In the genomic region with DNA sequence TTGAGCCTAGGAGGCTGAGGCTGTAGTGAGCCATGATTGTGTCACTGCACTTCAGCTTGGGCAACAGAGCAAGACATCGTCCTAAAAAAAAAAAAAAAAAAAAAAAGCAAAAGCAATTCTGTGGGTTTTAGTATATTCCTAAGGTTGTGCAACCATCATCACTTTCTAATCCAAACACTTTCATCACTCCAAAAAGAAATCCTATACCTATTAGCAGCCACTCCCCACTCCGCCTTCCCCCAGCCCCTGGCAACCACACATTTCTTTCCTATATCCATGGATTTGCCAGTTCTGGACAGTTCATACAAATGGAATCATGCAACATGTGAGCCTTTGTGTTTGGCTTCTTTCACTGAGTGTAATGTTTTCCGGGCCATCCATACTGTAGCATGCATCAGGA, we compare ENCODE assay signal across 19 cellular contexts. TPM values are rescaled to one million over a fixed set of nuclear protein-coding genes. Genes with fewer than 3 reads are reported as not detected.
DNase-seq lines count a peak whose midpoint lies in the region; ATAC-seq lines count a peak whose summit lies in the region.
"Had no signal": no experiment of that assay in that cellular context is flagged by ENCODE, and none has a peak within 500 bp of the region (broad histone marks: within the 10 kb centered on the region; RNA-seq: fewer than 3 reads in every experiment).

No MANE protein-coding gene starts in this region.

- DNase-seq in H4 (ENCODE audit: low spot score) (peak; percentile 37), LHCN-M2 (ENCODE audit: low read depth) (peak; percentile 20), dedifferentiated amniotic fluid mesenchymal stem cell (ENCODE audit: extremely low spot score) (peak; percentile 16), iris pigment epithelial cell (ENCODE audit: low read depth) (peak; percentile 12)
- DNase-seq in activated CD4-positive, alpha-beta T cell treated with anti-CD3 and anti-CD28 coated beads, Interleukin-2, amount 50 U/mL, for 4 hours = no peak
- no peak for DNase-seq in stimulated activated CD4-positive, alpha-beta T cell treated with anti-CD3 and anti-CD28 coated beads, Interleukin-1b, Interleukin-23, amount 100 ng/mL, for 48 hours
- DNase-seq: CD4-positive, alpha-beta T cell; COR-L47; DMS79; Kasumi-1; NCI-H1092 treated with DMSO at 0.1 percent for 48 hours; NCI-H1436 treated with DMSO at 0.1 percent for 48 hours; NCI-H2029; NCI-H226; NCI-H510A treated with DMSO at 0.1 percent for 48 hours; NCI-H748 treated with DMSO at 0.1 percent for 48 hours had no signal

- ATAC-seq in GM21423 (IDR thresholded peaks at IDR 0.05; ENCODE audit: unreplicated experiment) (no peak), HG02798 (IDR thresholded peaks at IDR 0.05; ENCODE audit: poor library complexity, unreplicated experiment) (no peak)

RNA-seq across cellular contexts. Expression of gene ZAN, which starts 20.4 kb away (rescaled TPM):
- total RNA-seq in H4 (2014; rRNA removed; shearing (Covaris generic)) = not detected in 2 replicates
- total RNA-seq in LHCN-M2 (2014; rRNA removed) = not detected in 2 replicates
- polyA plus RNA-seq in LHCN-M2 (2012) = not detected
- total RNA-seq: A673; CD4-positive, alpha-beta T cell had no signal

RNA-seq across cellular contexts. Expression of gene EPO, which starts 33.5 kb away (rescaled TPM):
- not detected in 2 replicates for total RNA-seq in H4 (2014; rRNA removed; shearing (Covaris generic))
- total RNA-seq in LHCN-M2 (2014; rRNA removed) = 0.11 TPM in 1 of 2 replicates, not detected in the other
- polyA plus RNA-seq in LHCN-M2 (2012) = 0.09 TPM
- total RNA-seq: CD4-positive, alpha-beta T cell had no signal

RNA-seq across cellular contexts. Expression of gene POP7, which starts 47.8 kb away (rescaled TPM):
- total RNA-seq in H4 (2014; rRNA removed; shearing (Covaris generic)) = 61.6 and 80.1 TPM in 2 replicates
- 66.3 and 68.8 TPM in 2 replicates for total RNA-seq in LHCN-M2 (2014; rRNA removed)
- 76.4 TPM for polyA plus RNA-seq in LHCN-M2 (2012)

RNA-seq across cellular contexts. Expression of gene GIGYF1, which starts 59.7 kb away (rescaled TPM):
- total RNA-seq in H4 (2014; rRNA removed; shearing (Covaris generic)) = 2.6 and 4.1 TPM in 2 replicates
- total RNA-seq in LHCN-M2 (2014; rRNA removed) = 23.3 and 28.0 TPM in 2 replicates
- 9.6 TPM for polyA plus RNA-seq in LHCN-M2 (2012)

Comparison
In these comparisons a context has a peak if more than half of its experiments do, and no peak if none do; other contexts are left out.
1. DNase-seq: peak in H4 (single experiment), LHCN-M2 (single experiment), dedifferentiated amniotic fluid mesenchymal stem cell (single experiment) and iris pigment epithelial cell (single experiment); none in activated CD4-positive, alpha-beta T cell treated with anti-CD3 and anti-CD28 coated beads, Interleukin-2, amount 50 U/mL, for 4 hours (0 of 2) and stimulated activated CD4-positive, alpha-beta T cell treated with anti-CD3 and anti-CD28 coated beads, Interleukin-1b, Interleukin-23, amount 100 ng/mL, for 48 hours (single experiment).